Comparison of ENCODE assay signal across 8 cellular contexts in genomic region chr4:781493-782216, GRCh38. TPM values are rescaled to one million over a fixed set of nuclear protein-coding genes. Genes with fewer than 3 reads are reported as not detected.
DNase-seq lines count a peak whose midpoint lies in the region; ATAC-seq, FAIRE-seq and TF ChIP-seq lines count a peak whose summit lies in the region.

No MANE protein-coding gene starts in this region.

- DNase-seq in ELF-1 (ENCODE audit: low read depth, low spot score) (peak; percentile 100), H54 (ENCODE audit: insufficient read length, low spot score) (peak; percentile 92), LoVo (ENCODE audit: low spot score) (peak; percentile 97), RWPE1 (ENCODE audit: low spot score) (peak; percentile 99), fibroblast of mammary gland (ENCODE audit: low read depth) (peak; percentile 98)
- DNase-seq in activated T-helper 9 cell treated with anti-CD3 and anti-CD28 coated beads, Interleukin-2, amount 50 U/mL, for 16 hours (ENCODE audit: low read depth): peak; percentile 98
- DNase-seq in naive thymus-derived CD4-positive, alpha-beta T cell: peak; percentile 96 to 99 (median 98)

- H3K4me3 ChIP-seq in fibroblast of mammary gland (ENCODE audit: control insufficient read depth, low read depth, low read length): peak overlapping the region; percentile 86
- H3K4me3 ChIP-seq in naive thymus-derived CD4-positive, alpha-beta T cell (ENCODE audit: low read length): peak overlapping the region; percentile 83

- peaks cover 29% of the 10 kb centered on the region in 2 donors for H3K4me1 ChIP-seq in naive thymus-derived CD4-positive, alpha-beta T cell (ENCODE audit: control insufficient read depth in 2 of 2, insufficient read depth in 2 of 2, low read length in 2 of 2)

- POLR2A ChIA-PET in RWPE1 (lab: Yijun Ruan, JAX; ENCODE audit: low non-redundant PET): no interaction called here
- POLR2A ChIA-PET in naive thymus-derived CD4-positive, alpha-beta T cell (lab: Charles Lee): interaction anchor here (0.6 to 1.8 kb wide), 13 partner anchors 8 to 274 kb away, joined by 3 to 8 read pairs (median 3); partner anchors contain the start of genes GAK, IDUA and TMEM175

- H3K27me3 ChIP-seq in naive thymus-derived CD4-positive, alpha-beta T cell (ENCODE audit: control insufficient read depth in 2 of 2, insufficient read depth in 2 of 2, low read length in 2 of 2): peaks cover 0 to 6% of the 10 kb centered on the region in 2 donors

- ATAC-seq in naive thymus-derived CD4-positive, alpha-beta T cell: peak; percentile 96
- ATAC-seq in stimulated activated memory B cell treated with anti-CD40 and anti-IgM and Interleukin-4, amounts not matched to agents 10 μg/mL and 1 μg/mL and 100 μg/mL, for 72 hours: peak; percentile 99

- peak; percentile 84 for TF ChIP-seq POLR2A in H54 (IDR thresholded peaks at IDR 0.05; ENCODE audit: low read depth, low read length)

- no peak for FAIRE-seq in H54 (lab: Jason Lieb, UNC)

- H3K36me3 Mint-ChIP-seq in naive thymus-derived CD4-positive, alpha-beta T cell: peaks cover 4 to 24% (median 9%) of the 10 kb centered on the region in 5 donors
- H3K36me3 Mint-ChIP-seq in stimulated activated memory B cell treated with anti-CD40 and anti-IgM and Interleukin-4, amounts not matched to agents 10 μg/mL and 1 μg/mL and 100 μg/mL, for 72 hours: peaks cover 31% of the 10 kb centered on the region

- H3K27me3 Mint-ChIP-seq in naive thymus-derived CD4-positive, alpha-beta T cell: peaks cover 10 to 22% (median 16%) of the 10 kb centered on the region in 5 donors
- H3K27me3 Mint-ChIP-seq in stimulated activated memory B cell treated with anti-CD40 and anti-IgM and Interleukin-4, amounts not matched to agents 10 μg/mL and 1 μg/mL and 100 μg/mL, for 72 hours: peaks cover 22% of the 10 kb centered on the region

- peak overlapping the region; percentile 84 to 97 (median 90) for H3K4me3 Mint-ChIP-seq in naive thymus-derived CD4-positive, alpha-beta T cell
- peak overlapping the region; percentile 90 for H3K4me3 Mint-ChIP-seq in stimulated activated memory B cell treated with anti-CD40 and anti-IgM and Interleukin-4, amounts not matched to agents 10 μg/mL and 1 μg/mL and 100 μg/mL, for 72 hours

- TF ChIP-seq CTCF in RWPE1 (conservative IDR thresholded peaks at IDR 0.05; ENCODE audit: low read depth) (no peak), fibroblast of mammary gland (conservative IDR thresholded peaks at IDR 0.05; ENCODE audit: control insufficient read depth, insufficient read depth, low read depth, low read length) (no peak)

- peaks cover 0 to 21% (median 0%) of the 10 kb centered on the region in 3 experiments for H3K36me3 ChIP-seq in naive thymus-derived CD4-positive, alpha-beta T cell (ENCODE audit: control insufficient read depth in 2 of 3, insufficient read depth in 3 of 3, low read length in 3 of 3)

- peak overlapping the region; percentile 81 to 98 (median 95) for H3K27ac Mint-ChIP-seq in naive thymus-derived CD4-positive, alpha-beta T cell
- H3K27ac Mint-ChIP-seq in stimulated activated memory B cell treated with anti-CD40 and anti-IgM and Interleukin-4, amounts not matched to agents 10 μg/mL and 1 μg/mL and 100 μg/mL, for 72 hours: peak overlapping the region; percentile 88

- H3K9me3 Mint-ChIP-seq in naive thymus-derived CD4-positive, alpha-beta T cell: peaks cover 0 to 5% (median 0%) of the 10 kb centered on the region in 11 donors
- H3K9me3 Mint-ChIP-seq in stimulated activated memory B cell treated with anti-CD40 and anti-IgM and Interleukin-4, amounts not matched to agents 10 μg/mL and 1 μg/mL and 100 μg/mL, for 72 hours: no peaks in the 10 kb centered on the region

- intact Hi-C loops in naive thymus-derived CD4-positive, alpha-beta T cell (cut with micrococcal nuclease): loop anchor here (1.0 to 5.0 kb wide), 24 partner anchors 11 to 1481 kb away; partner anchors contain the start of genes ATP5ME (in 2 of the 2), CTBP1 (in 2 of the 2), DGKQ (in 2 of the 2) and GAK (in 2 of the 2)

- CTCF ChIA-PET in RWPE1 (lab: Yijun Ruan, JAX): no interaction called here
- CTCF ChIA-PET in naive thymus-derived CD4-positive, alpha-beta T cell (lab: Charles Lee): no interaction called here

- H3K9me3 ChIP-seq in naive thymus-derived CD4-positive, alpha-beta T cell (ENCODE audit: control insufficient read depth in 2 of 3, low read length in 3 of 3): no peaks in the 10 kb centered on the region

- H3K27ac ChIP-seq in RWPE1: peak overlapping the region; percentile 90
- peak overlapping the region; percentile 90 for H3K27ac ChIP-seq in naive thymus-derived CD4-positive, alpha-beta T cell (ENCODE audit: low read depth, low read length)

- H3K4me1 Mint-ChIP-seq in naive thymus-derived CD4-positive, alpha-beta T cell: peaks cover 42 to 62% (median 47%) of the 10 kb centered on the region in 7 donors
- H3K4me1 Mint-ChIP-seq in stimulated activated memory B cell treated with anti-CD40 and anti-IgM and Interleukin-4, amounts not matched to agents 10 μg/mL and 1 μg/mL and 100 μg/mL, for 72 hours: peaks cover 65% of the 10 kb centered on the region

RNA-seq across cellular contexts. Expression of gene CPLX1, which starts 44.3 kb away (rescaled TPM):
- 1 to 10 TPM in 2 of 5 experiments, under 1 TPM in 2, not detected in 1; 0.22 to 1.9 (median 1.1) TPM for total RNA-seq in naive thymus-derived CD4-positive, alpha-beta T cell
- polyA plus RNA-seq in naive thymus-derived CD4-positive, alpha-beta T cell: under 1 TPM; 0.17 to 0.35 TPM

Comparison
In these comparisons a context has a peak if more than half of its experiments do, and no peak if none do; other contexts are left out.
1. Peak in every context shown above with its lines: DNase-seq, ATAC-seq, H3K4me3 ChIP-seq and H3K27ac ChIP-seq.